Comparison of ENCODE assay signal across 8 cellular contexts in genomic region chr15:99565281-99566156, GRCh38. TPM values are rescaled to one million over a fixed set of nuclear protein-coding genes. Genes with fewer than 3 reads are reported as not detected.
DNase-seq lines count a peak whose midpoint lies in the region; ATAC-seq, FAIRE-seq and TF ChIP-seq lines count a peak whose summit lies in the region.

MEF2A (plus strand) TSS chr15:99565984; CDS start chr15:99633120, 67,136 bp downstream.

- H3K27me3 ChIP-seq in left ventricle myocardium inferior (ENCODE audit: low read depth) (no peaks in the 10 kb centered on the region), upper lobe of left lung (no peaks in the 10 kb centered on the region)

- H3K27ac Mint-ChIP-seq in T-helper 1 cell treated with Interleukin-12 subunit alpha and Interleukin-12 subunit beta and Interleukin-4 antibody, amounts not matched to agents 30 μg/mL and 1 μg/mL, for 36 hours, result peak within 1 kb of the TSS; percentile 97

- H3K27me3 Mint-ChIP-seq in T-helper 1 cell treated with Interleukin-12 subunit alpha and Interleukin-12 subunit beta and Interleukin-4 antibody, amounts not matched to agents 30 μg/mL and 1 μg/mL, for 36 hours (ENCODE audit: low read depth), result peaks cover 18% of the 10 kb centered on the region

- peaks cover 56% of the 10 kb centered on the region for H3K4me1 ChIP-seq in left ventricle myocardium inferior
- H3K4me1 ChIP-seq in upper lobe of left lung, result peaks cover 19 to 38% (median 30%) of the 10 kb centered on the region in 4 donors

- H3K4me3 ChIP-seq in left ventricle myocardium inferior (peak within 1 kb of the TSS; percentile 83), upper lobe of left lung (peak within 1 kb of the TSS; percentile 63 to 87 (median 76))

- DNase-seq in GM12892 (ENCODE audit: insufficient read length) (peak; percentile 74), NCI-H146 treated with DMSO at 0.1 percent for 48 hours (lab: John Stamatoyannopoulos, UW; ENCODE audit: unreplicated experiment) (peak; percentile 85), amniotic stem cell (lab: John Stamatoyannopoulos, UW) (peak; percentile 83), left ventricle myocardium inferior (peak; percentile 97), posterior vena cava (ENCODE audit: low spot score) (peak; percentile 99), upper lobe of left lung (peak; percentile 95 to 98)

- FAIRE-seq in GM12892 (lab: Jason Lieb, UNC), result peak; percentile 95

- TF ChIP-seq EP300 in upper lobe of left lung (IDR thresholded peaks at IDR 0.05), result peak in 2 of 4 donors; percentile 12 to 34

- WGBS in upper lobe of left lung, 2 donors, result 0% methylated on average over 28 to 46 of the region's 104 CpGs

- H3K4me3 Mint-ChIP-seq in T-helper 1 cell treated with Interleukin-12 subunit alpha and Interleukin-12 subunit beta and Interleukin-4 antibody, amounts not matched to agents 30 μg/mL and 1 μg/mL, for 36 hours, result peak within 1 kb of the TSS; percentile 98

- H3K36me3 ChIP-seq in left ventricle myocardium inferior (no peaks in the 10 kb centered on the region), upper lobe of left lung (no peaks in the 10 kb centered on the region)

- H3K9me3 ChIP-seq in left ventricle myocardium inferior (replicated peaks), result no peaks in the 10 kb centered on the region
- no peaks in the 10 kb centered on the region for H3K9me3 ChIP-seq in upper lobe of left lung

- no peaks in the 10 kb centered on the region for H3K9me3 Mint-ChIP-seq in T-helper 1 cell treated with Interleukin-12 subunit alpha and Interleukin-12 subunit beta and Interleukin-4 antibody, amounts not matched to agents 30 μg/mL and 1 μg/mL, for 36 hours

- TF ChIP-seq POLR2A in GM12892 (IDR thresholded peaks at IDR 0.05; ENCODE audit: low read depth, low read length) (peak; percentile 55; the same call in 1 of the 2 replicates), upper lobe of left lung (IDR thresholded peaks at IDR 0.05) (peak in 3 of 4 donors; percentile 80 to 92 (median 81))

- H3K36me3 Mint-ChIP-seq in T-helper 1 cell treated with Interleukin-12 subunit alpha and Interleukin-12 subunit beta and Interleukin-4 antibody, amounts not matched to agents 30 μg/mL and 1 μg/mL, for 36 hours (ENCODE audit: low read depth), result no peaks in the 10 kb centered on the region

- peak; percentile 53 for ATAC-seq in HG02840 (IDR thresholded peaks at IDR 0.05; ENCODE audit: low FRiP score, unreplicated experiment)
- peak; percentile 92 to 94 for ATAC-seq in upper lobe of left lung (ENCODE audit: low FRiP score in 2 of 2)

- intact Hi-C loops in left ventricle myocardium inferior (cut with micrococcal nuclease) (loop anchor here (10.0 kb wide), 1 partner anchor 139 kb away; no protein-coding TSS in a partner anchor), posterior vena cava (cut with DNase I) (loop anchor here (5.0 to 10.0 kb wide), 3 partner anchors 58 to 487 kb away; no protein-coding TSS in a partner anchor)

- H3K27ac ChIP-seq in left ventricle myocardium inferior (replicated peaks) (peak within 1 kb of the TSS; percentile 100), upper lobe of left lung (peak within 1 kb of the TSS; percentile 95 to 100 (median 99))

- peaks cover 22% of the 10 kb centered on the region for H3K4me1 Mint-ChIP-seq in T-helper 1 cell treated with Interleukin-12 subunit alpha and Interleukin-12 subunit beta and Interleukin-4 antibody, amounts not matched to agents 30 μg/mL and 1 μg/mL, for 36 hours (ENCODE audit: low read depth)

- TF ChIP-seq CTCF in left ventricle myocardium inferior (IDR thresholded peaks at IDR 0.05; ENCODE audit: borderline replicate concordance), result no peak
- TF ChIP-seq CTCF in upper lobe of left lung (IDR thresholded peaks at IDR 0.05), result peak in 1 of 6 experiments; percentile 8

RNA-seq across cellular contexts. Expression of gene MEF2A, which starts in this region (rescaled TPM):
- polyA plus RNA-seq in GM12892 (2012; ENCODE audit: missing spikeins), result 53.2 TPM
- total RNA-seq in left ventricle myocardium inferior, result 152 TPM
- 100 to 1,000 TPM in 1 of 2 donors, 10 to 100 TPM in 1; 90.6 to 121 TPM for total RNA-seq in posterior vena cava
- 10 to 100 TPM; 54.9 to 89.1 (median 75.2) TPM for total RNA-seq in upper lobe of left lung

Comparison
In these comparisons a context has a peak if more than half of its experiments do, and no peak if none do; other contexts are left out.
1. Peak in every context shown above with its lines: DNase-seq, ATAC-seq, H3K4me3 ChIP-seq and H3K27ac ChIP-seq.